18 cellular contexts compared by ENCODE assay signal in genomic region chr14:76884394-76884793, GRCh38. TPM values are rescaled to one million over a fixed set of nuclear protein-coding genes. Genes with fewer than 3 reads are reported as not detected.
"Had no signal": no experiment of that assay in that cellular context is flagged by ENCODE, and none has a peak within 500 bp of the region (broad histone marks: within the 10 kb centered on the region; RNA-seq: fewer than 3 reads in every experiment).

No MANE protein-coding gene starts in this region.

- H3K4me3 Mint-ChIP-seq: activated naive CD8-positive, alpha-beta T cell treated with anti-CD3 and anti-CD28 coated beads, Interleukin-2, amount 10 ng/mL, durations not matched to agents 7 days and 5 days; activated T-helper 1 cell treated with anti-CD3 and anti-CD28 coated beads, Interleukin-12 subunit alpha, Interleukin-12 subunit beta, Interleukin-2, Interleukin-4 antibody, amounts not matched to agents 30 ng/mL and 10 ng/mL and 1 ng/mL, durations not matched to agents 14 hours and 24 hours and 36 hours; brain; central memory CD8-positive, alpha-beta T cell; effector memory CD8-positive, alpha-beta T cell; naive thymus-derived CD8-positive, alpha-beta T cell; type B pancreatic cell had no signal

- H3K27ac Mint-ChIP-seq: activated T-helper 1 cell treated with anti-CD3 and anti-CD28 coated beads, Interleukin-12 subunit alpha, Interleukin-12 subunit beta, Interleukin-2, Interleukin-4 antibody, amounts not matched to agents 30 ng/mL and 10 ng/mL and 1 ng/mL, durations not matched to agents 14 hours and 24 hours and 36 hours; effector memory CD8-positive, alpha-beta T cell; type B pancreatic cell had no signal

- H3K27ac ChIP-seq: epithelial cell of prostate, SK-N-MC had no signal

- H3K9me3 ChIP-seq: mucosa of descending colon had no signal

- DNase-seq: activated naive CD8-positive, alpha-beta T cell treated with anti-CD3 and anti-CD28 coated beads, Interleukin-2, amount 10 ng/mL, durations not matched to agents 7 days and 5 days; cortex of kidney; effector memory CD8-positive, alpha-beta T cell; hippocampal formation; mammary epithelial cell; mucosa of descending colon; naive thymus-derived CD8-positive, alpha-beta T cell; posterior cingulate gyrus; small intestine; stimulated activated naive CD8-positive, alpha-beta T cell treated with anti-CD3 and anti-CD28 coated beads, Interleukin-15, Interleukin-2, amounts not matched to agents 100 U/mL and 50 U/mL, for 24 hours had no signal

- H3K4me3 ChIP-seq: mucosa of descending colon, SK-N-MC had no signal

- H3K27me3 Mint-ChIP-seq: naive thymus-derived CD8-positive, alpha-beta T cell had no signal

- H3K9me3 Mint-ChIP-seq: activated naive CD8-positive, alpha-beta T cell treated with anti-CD3 and anti-CD28 coated beads, Interleukin-2, amount 10 ng/mL, durations not matched to agents 7 days and 5 days; activated T-helper 1 cell treated with anti-CD3 and anti-CD28 coated beads, Interleukin-12 subunit alpha, Interleukin-12 subunit beta, Interleukin-2, Interleukin-4 antibody, amounts not matched to agents 30 ng/mL and 10 ng/mL and 1 ng/mL, durations not matched to agents 14 hours and 24 hours and 36 hours; brain; central memory CD8-positive, alpha-beta T cell; effector memory CD8-positive, alpha-beta T cell; naive thymus-derived CD8-positive, alpha-beta T cell; type B pancreatic cell had no signal

- H3K36me3 Mint-ChIP-seq: activated naive CD8-positive, alpha-beta T cell treated with anti-CD3 and anti-CD28 coated beads, Interleukin-2, amount 10 ng/mL, durations not matched to agents 7 days and 5 days; brain; naive thymus-derived CD8-positive, alpha-beta T cell; type B pancreatic cell had no signal

- ATAC-seq: activated CD4-positive, CD25-positive, alpha-beta regulatory T cell treated with anti-CD3 and anti-CD28 coated beads, Interleukin-2, amount 50 U/mL, for 24 hours; effector memory CD8-positive, alpha-beta T cell; mucosa of descending colon; naive thymus-derived CD8-positive, alpha-beta T cell; stimulated activated naive CD8-positive, alpha-beta T cell treated with anti-CD3 and anti-CD28 coated beads, Interleukin-15, Interleukin-2, amounts not matched to agents 100 U/mL and 50 U/mL, for 24 hours had no signal

- H3K4me1 Mint-ChIP-seq: central memory CD8-positive, alpha-beta T cell had no signal

RNA-seq across cellular contexts. Expression of gene LRRC74A, which starts 58.2 kb away (rescaled TPM):
- total RNA-seq: activated CD8-positive, alpha-beta memory T cell treated with anti-CD3 and anti-CD28 coated beads for 36 hours; activated naive CD8-positive, alpha-beta T cell treated with anti-CD3 and anti-CD28 coated beads, Interleukin-2, amount 10 ng/mL, durations not matched to agents 7 days and 5 days; activated T-helper 1 cell treated with anti-CD3 and anti-CD28 coated beads, Interleukin-12 subunit alpha, Interleukin-12 subunit beta, Interleukin-2, Interleukin-4 antibody, amounts not matched to agents 30 ng/mL and 10 ng/mL and 1 ng/mL, durations not matched to agents 14 hours and 24 hours and 36 hours; mammary epithelial cell; mucosa of descending colon; naive thymus-derived CD8-positive, alpha-beta T cell had no signal
- polyA plus RNA-seq: mammary epithelial cell, small intestine had no signal
